ENCODE assay signal across 13 cellular contexts in genomic region chr5:82272957-82273356, GRCh38. TPM values are rescaled to one million over a fixed set of nuclear protein-coding genes. Genes with fewer than 3 reads are reported as not detected.
DNase-seq lines count a peak whose midpoint lies in the region; ATAC-seq and TF ChIP-seq lines count a peak whose summit lies in the region.
"Had no signal": no experiment of that assay in that cellular context is flagged by ENCODE, and none has a peak within 500 bp of the region (broad histone marks: within the 10 kb centered on the region; RNA-seq: fewer than 3 reads in every experiment).

No MANE protein-coding gene starts in this region.

- H3K9me3 ChIP-seq in HUES48 (ENCODE audit: control insufficient read depth, insufficient read depth, low read length) (no peaks in the 10 kb centered on the region), spleen (peaks cover 0 to 12% (median 6%) of the 10 kb centered on the region in 8 donors)

- intact Hi-C loops in spleen (cut with DNase I; ENCODE audit: low total_unique reads), result no loop called here

- no peak overlapping the region for H3K9ac ChIP-seq in HUES48 (ENCODE audit: low read depth, low read length)
- H3K9ac ChIP-seq: KMS-11 had no signal

- 85 to 92% (median 88%) methylated on average over 14 to 17 of the region's 17 CpGs for WGBS in spleen, 5 donors

- peaks cover 18 to 36% of the 10 kb centered on the region in 2 donors for H3K36me3 Mint-ChIP-seq in activated T-cell treated with anti-CD3 and anti-CD28 coated beads, Interleukin-2, amount 50 U/mL, for 72 hours (ENCODE audit: insufficient read depth in 2 of 2)
- H3K36me3 Mint-ChIP-seq in activated T-cell treated with anti-CD3 and anti-CD28 coated beads, Interleukin-2, amount 50 U/mL, for 4 hours (ENCODE audit: insufficient read depth), result peaks cover 77% of the 10 kb centered on the region
- peaks cover 36% of the 10 kb centered on the region for H3K36me3 Mint-ChIP-seq in chondrocyte (ENCODE audit: low read depth)

- H3K36me3 ChIP-seq in HUES48 (ENCODE audit: control insufficient read depth, insufficient read depth, low read length), result peaks cover 38% of the 10 kb centered on the region
- H3K36me3 ChIP-seq in spleen, result peaks cover 0 to 56% (median 29%) of the 10 kb centered on the region in 6 donors

- H3K4me1 ChIP-seq in HUES48 (ENCODE audit: control insufficient read depth, insufficient read depth, low read length), result peaks cover 29% of the 10 kb centered on the region
- H3K4me1 ChIP-seq in spleen, result peaks cover 11 to 40% (median 24%) of the 10 kb centered on the region in 6 donors

- peaks cover 33% of the 10 kb centered on the region for H3K4me1 Mint-ChIP-seq in activated T-cell treated with anti-CD3 and anti-CD28 coated beads, Interleukin-2, amount 50 U/mL, for 72 hours (ENCODE audit: low read depth)
- peaks cover 34% of the 10 kb centered on the region for H3K4me1 Mint-ChIP-seq in activated T-cell treated with anti-CD3 and anti-CD28 coated beads, Interleukin-2, amount 50 U/mL, for 4 hours (ENCODE audit: low read depth)
- peaks cover 37% of the 10 kb centered on the region for H3K4me1 Mint-ChIP-seq in chondrocyte (ENCODE audit: low read depth)

- H3K27ac ChIP-seq in HUES48 (ENCODE audit: low read depth, low read length) (peak overlapping the region; percentile 51), spleen (peak overlapping the region in 4 of 8 donors; percentile 14 to 56 (median 20)), substantia nigra (ENCODE audit: low read depth, low read length, poor library complexity, severe bottlenecking) (no peak overlapping the region)
- H3K27ac ChIP-seq: KMS-11 had no signal

- H3K9me3 Mint-ChIP-seq in activated T-cell treated with anti-CD3 and anti-CD28 coated beads, Interleukin-2, amount 50 U/mL, for 72 hours, result no peaks in the 10 kb centered on the region
- H3K9me3 Mint-ChIP-seq in activated T-cell treated with anti-CD3 and anti-CD28 coated beads, Interleukin-2, amount 50 U/mL, for 4 hours, result no peaks in the 10 kb centered on the region
- peaks cover 7% of the 10 kb centered on the region for H3K9me3 Mint-ChIP-seq in chondrocyte (ENCODE audit: low read depth)
- H3K9me3 Mint-ChIP-seq: activated naive CD8-positive, alpha-beta T cell treated with anti-CD3 and anti-CD28 coated beads, Interleukin-2, amount 10 ng/mL, durations not matched to agents 7 days and 5 days had no signal

- no peak for TF ChIP-seq CTCF in chondrocyte (IDR thresholded peaks at IDR 0.05)
- TF ChIP-seq CTCF in spleen (IDR thresholded peaks at IDR 0.05 in 8 of 11, conservative IDR thresholded peaks at IDR 0.05 in 3 of 11), result no peak

- H3K4me3 ChIP-seq in HUES48 (ENCODE audit: low read depth, low read length), result no peak overlapping the region
- H3K4me3 ChIP-seq in spleen, result no peak overlapping the region

- no peak for ATAC-seq in activated T-cell treated with anti-CD3 and anti-CD28 coated beads, Interleukin-2, amount 50 U/mL, for 72 hours (replicated peaks in 1 of 2)
- ATAC-seq in activated T-cell treated with anti-CD3 and anti-CD28 coated beads, Interleukin-2, amount 50 U/mL, for 4 hours, result no peak
- ATAC-seq in HG03280 (IDR thresholded peaks at IDR 0.05; ENCODE audit: unreplicated experiment), result no peak

- H3K27ac Mint-ChIP-seq in activated T-cell treated with anti-CD3 and anti-CD28 coated beads, Interleukin-2, amount 50 U/mL, for 72 hours, result peak overlapping the region; percentile 59
- peak overlapping the region; percentile 60 for H3K27ac Mint-ChIP-seq in chondrocyte (ENCODE audit: unreplicated experiment)
- H3K27ac Mint-ChIP-seq: activated naive CD8-positive, alpha-beta T cell treated with anti-CD3 and anti-CD28 coated beads, Interleukin-2, amount 10 ng/mL, durations not matched to agents 7 days and 5 days had no signal

- no peaks in the 10 kb centered on the region for H3K27me3 ChIP-seq in HUES48 (ENCODE audit: control insufficient read depth, insufficient read depth, low read length)
- H3K27me3 ChIP-seq in spleen (replicated peaks in 1 of 7), result no peaks in the 10 kb centered on the region

- DNase-seq in activated T-cell treated with anti-CD3 and anti-CD28 coated beads, Interleukin-2, amount 50 U/mL, for 72 hours, result no peak
- DNase-seq in activated T-cell treated with anti-CD3 and anti-CD28 coated beads, Interleukin-2, amount 50 U/mL, for 4 hours, result no peak
- no peak for DNase-seq in chondrocyte (ENCODE audit: low spot score)
- peak; percentile 79 for DNase-seq in spleen
- DNase-seq in substantia nigra (lab: John Stamatoyannopoulos, UW), result no peak
- DNase-seq in NCI-H2171 (lab: John Stamatoyannopoulos, UW), result no peak
- DNase-seq: activated CD4-positive, alpha-beta T cell treated with anti-CD3 and anti-CD28 coated beads, Interleukin-2, amount 50 U/mL, for 1 hour; activated naive CD8-positive, alpha-beta T cell treated with anti-CD3 and anti-CD28 coated beads, Interleukin-2, amount 10 ng/mL, durations not matched to agents 7 days and 5 days; NCI-H187 treated with DMSO at 0.1 percent for 48 hours; SW 1271 had no signal

- TF ChIP-seq POLR2A in spleen (IDR thresholded peaks at IDR 0.05), result no peak

- no peaks in the 10 kb centered on the region for H3K27me3 Mint-ChIP-seq in activated T-cell treated with anti-CD3 and anti-CD28 coated beads, Interleukin-2, amount 50 U/mL, for 72 hours (ENCODE audit: low read depth)
- no peaks in the 10 kb centered on the region for H3K27me3 Mint-ChIP-seq in activated T-cell treated with anti-CD3 and anti-CD28 coated beads, Interleukin-2, amount 50 U/mL, for 4 hours (ENCODE audit: low read depth)
- no peaks in the 10 kb centered on the region for H3K27me3 Mint-ChIP-seq in chondrocyte (ENCODE audit: low read depth)
- H3K27me3 Mint-ChIP-seq: activated naive CD8-positive, alpha-beta T cell treated with anti-CD3 and anti-CD28 coated beads, Interleukin-2, amount 10 ng/mL, durations not matched to agents 7 days and 5 days had no signal

- no peak overlapping the region for H3K4me3 Mint-ChIP-seq in activated T-cell treated with anti-CD3 and anti-CD28 coated beads, Interleukin-2, amount 50 U/mL, for 72 hours
- H3K4me3 Mint-ChIP-seq in activated T-cell treated with anti-CD3 and anti-CD28 coated beads, Interleukin-2, amount 50 U/mL, for 4 hours, result no peak overlapping the region
- H3K4me3 Mint-ChIP-seq in chondrocyte (ENCODE audit: unreplicated experiment), result no peak overlapping the region
- H3K4me3 Mint-ChIP-seq: activated naive CD8-positive, alpha-beta T cell treated with anti-CD3 and anti-CD28 coated beads, Interleukin-2, amount 10 ng/mL, durations not matched to agents 7 days and 5 days had no signal

RNA-seq across cellular contexts. Expression of gene RPS23, which starts 5.2 kb away (rescaled TPM):
- total RNA-seq in activated T-cell treated with anti-CD3 and anti-CD28 coated beads, Interleukin-2, amount 50 U/mL, for 72 hours, result 1,000 to 10,000 TPM; 3,294 to 3,622 TPM
- total RNA-seq in activated T-cell treated with anti-CD3 and anti-CD28 coated beads, Interleukin-2, amount 50 U/mL, for 4 hours, result 1,000 to 10,000 TPM; 2,570 to 2,655 (median 2,586) TPM
- total RNA-seq in chondrocyte, result 1,222 to 1,372 TPM (median 1,262 TPM) in 3 replicates
- 1,000 to 10,000 TPM; 1,734 to 2,967 (median 2,355) TPM for total RNA-seq in spleen
- 1,000 to 10,000 TPM; 5,262 to 8,847 (median 8,179) TPM for polyA plus RNA-seq in spleen
